In genomic region chr2:197075754-197076337, GRCh38 we compare ENCODE assay signal across 9 cellular contexts.
DNase-seq lines count a peak whose midpoint lies in the region; ATAC-seq and TF ChIP-seq lines count a peak whose summit lies in the region.
"Had no signal": no experiment of that assay in that cellular context is flagged by ENCODE, and none has a peak within 500 bp of the region (broad histone marks: within the 10 kb centered on the region; RNA-seq: fewer than 3 reads in every experiment).

No MANE protein-coding gene starts in this region.

- DNase-seq in cardiac muscle cell (ENCODE audit: low read depth in 1 of 2, low spot score in 1 of 2) = peak in 1 of 2 donors; percentile 24
- no peak for DNase-seq in right atrium auricular region (ENCODE audit: low spot score)
- no peak for DNase-seq in PC-9
- peak; percentile 28 for DNase-seq in fibroblast of mammary gland (ENCODE audit: low read depth)
- DNase-seq in thoracic aorta (ENCODE audit: low spot score) = no peak
- no peak for DNase-seq in D341Med (ENCODE audit: low spot score)
- DNase-seq in epidermal melanocyte (ENCODE audit: insufficient read length, low spot score) = no peak
- DNase-seq: NK-92 treated with Interleukin-12 subunit alpha and Interleukin-12 subunit beta, amount 100 ng/mL, for 24 hours had no signal

- H3K27me3 ChIP-seq in cardiac muscle cell (no peaks in the 10 kb centered on the region), right atrium auricular region (no peaks in the 10 kb centered on the region), PC-9 (ENCODE audit: insufficient read depth, low read depth) (no peaks in the 10 kb centered on the region), thoracic aorta (replicated peaks; ENCODE audit: insufficient read depth) (no peaks in the 10 kb centered on the region)

- H3K4me1 ChIP-seq in cardiac muscle cell (ENCODE audit: low read depth) = no peaks in the 10 kb centered on the region
- peaks cover 0 to 21% of the 10 kb centered on the region in 2 donors for H3K4me1 ChIP-seq in right atrium auricular region
- H3K4me1 ChIP-seq in PC-9 (replicated peaks; ENCODE audit: insufficient read depth) = peaks cover 6% of the 10 kb centered on the region; the same call in 1 of the 2 replicates
- H3K4me1 ChIP-seq in thoracic aorta (ENCODE audit: control insufficient read depth in 1 of 2, low read depth in 2 of 2) = peaks cover 34 to 43% of the 10 kb centered on the region in 2 donors

- H3K4me2 ChIP-seq in PC-9 = no peak overlapping the region

- H3K4me3 ChIP-seq in cardiac muscle cell (no peak overlapping the region), right atrium auricular region (no peak overlapping the region), PC-9 (no peak overlapping the region), fibroblast of mammary gland (ENCODE audit: control insufficient read depth, low read depth, low read length) (no peak overlapping the region), thoracic aorta (no peak overlapping the region)

- intact Hi-C loops in PC-9 (cut with micrococcal nuclease; ENCODE audit: unreplicated experiment) = no loop called here

- peak; percentile 49 for TF ChIP-seq CTCF in cardiac muscle cell (IDR thresholded peaks at IDR 0.05; ENCODE audit: low read depth, low read length)
- TF ChIP-seq CTCF in right atrium auricular region (IDR thresholded peaks at IDR 0.05) = peak in 1 of 2 donors; percentile 15
- TF ChIP-seq CTCF in PC-9 (conservative IDR thresholded peaks at IDR 0.05) = peak; percentile 59
- peak; percentile 40 for TF ChIP-seq CTCF in fibroblast of mammary gland (conservative IDR thresholded peaks at IDR 0.05; ENCODE audit: control insufficient read depth, insufficient read depth, low read depth, low read length)
- peak; percentile 15 for TF ChIP-seq CTCF in thoracic aorta (IDR thresholded peaks at IDR 0.05)

- H2AFZ ChIP-seq in PC-9 = no peak overlapping the region

- H3K9me3 ChIP-seq in cardiac muscle cell (ENCODE audit: low read depth) (no peaks in the 10 kb centered on the region), right atrium auricular region (no peaks in the 10 kb centered on the region), PC-9 (ENCODE audit: insufficient read depth, low read depth) (no peaks in the 10 kb centered on the region), thoracic aorta (no peaks in the 10 kb centered on the region)

- H3K27ac ChIP-seq in cardiac muscle cell (no peak overlapping the region), right atrium auricular region (no peak overlapping the region), PC-9 (no peak overlapping the region), thoracic aorta (no peak overlapping the region)

- H4K20me1 ChIP-seq in PC-9 (ENCODE audit: insufficient read depth) = no peaks in the 10 kb centered on the region

- no peaks in the 10 kb centered on the region for H3K9me2 ChIP-seq in PC-9 (ENCODE audit: insufficient read depth)

- H3K79me2 ChIP-seq in PC-9 (ENCODE audit: low read depth) = no peaks in the 10 kb centered on the region

- POLR2A ChIA-PET in PC-9 (lab: Charles Lee; ENCODE audit: unreplicated experiment) = no interaction called here

- ATAC-seq in thoracic aorta (ENCODE audit: insufficient number of reproducible peaks, low FRiP score, low read depth) = no peak
- no peak for ATAC-seq in HG03025 (IDR thresholded peaks at IDR 0.05; ENCODE audit: low FRiP score, unreplicated experiment)

- CTCF ChIA-PET in PC-9 (lab: Charles Lee) = no interaction called here

- no peaks in the 10 kb centered on the region for H3F3A ChIP-seq in PC-9 (ENCODE audit: insufficient read depth, low read depth)

- H3K36me3 ChIP-seq in cardiac muscle cell (no peaks in the 10 kb centered on the region), right atrium auricular region (no peaks in the 10 kb centered on the region), PC-9 (ENCODE audit: low read depth) (no peaks in the 10 kb centered on the region), thoracic aorta (no peaks in the 10 kb centered on the region)

- BruUV-seq in PC-9 (replicated peaks; lab: Mats Ljungman, UMichigan) = no TSS peak
